ENCODE assay signal across 8 cellular contexts in genomic region chr18:6482198-6482977, GRCh38.
A peak's percentile ranks its signal among the peaks of the same experiment; 100 is the strongest.
DNase-seq lines count a peak whose midpoint lies in the region; ATAC-seq, FAIRE-seq and TF ChIP-seq lines count a peak whose summit lies in the region.

No MANE protein-coding gene starts in this region.

- H3K36me3 Mint-ChIP-seq in stimulated activated effector memory CD8-positive, alpha-beta T cell treated with anti-CD3 and anti-CD28 coated beads, Interleukin-12 subunit alpha, Interleukin-12 subunit beta, amount 100 ng/mL, for 72 hours, result no peaks in the 10 kb centered on the region

- no peaks in the 10 kb centered on the region for H3K4me1 ChIP-seq in ascending aorta

- no peaks in the 10 kb centered on the region for H3K36me3 ChIP-seq in ascending aorta

- H3K9me3 ChIP-seq in ascending aorta, result no peaks in the 10 kb centered on the region

- DNase-seq in AG04449 (ENCODE audit: low read depth, low spot score), result no peak
- DNase-seq in GM18507 (ENCODE audit: extremely low spot score, insufficient read length, low read depth), result peak; percentile 22
- DNase-seq in HuH-7 (ENCODE audit: low spot score), result peak; percentile 22
- peak in 1 of 2 donors; percentile 68 for DNase-seq in ascending aorta (ENCODE audit: low spot score in 2 of 2)
- DNase-seq in iPS-NIHi11 (ENCODE audit: low spot score), result peak; percentile 91
- no peak for DNase-seq in stimulated activated effector memory CD8-positive, alpha-beta T cell treated with anti-CD3 and anti-CD28 coated beads, Interleukin-12 subunit alpha, Interleukin-12 subunit beta, amount 100 ng/mL, for 72 hours (ENCODE audit: low spot score in 2 of 2)
- no peak for DNase-seq in inferior parietal cortex (ENCODE audit: extremely low spot score)
- DNase-seq in T-helper 2 cell, result no peak

- no peak overlapping the region for H3K27ac Mint-ChIP-seq in stimulated activated effector memory CD8-positive, alpha-beta T cell treated with anti-CD3 and anti-CD28 coated beads, Interleukin-12 subunit alpha, Interleukin-12 subunit beta, amount 100 ng/mL, for 72 hours

- H3K4me3 ChIP-seq in AG04449 (ENCODE audit: low read depth, low read length), result no peak overlapping the region
- H3K4me3 ChIP-seq in ascending aorta, result no peak overlapping the region

- POLR2A ChIA-PET in AG04449 (lab: Yijun Ruan, JAX), result no interaction called here

- TF ChIP-seq CTCF in AG04449 (IDR thresholded peaks at IDR 0.05; ENCODE audit: insufficient read depth, low read length, missing control alignments) (peak; percentile 64), ascending aorta (IDR thresholded peaks at IDR 0.05) (peak; percentile 31 to 36 (median 33))

- intact Hi-C loops in ascending aorta (cut with DNase I), result no loop called here

- ATAC-seq in stimulated activated effector memory CD8-positive, alpha-beta T cell treated with anti-CD3 and anti-CD28 coated beads, Interleukin-12 subunit alpha, Interleukin-12 subunit beta, amount 100 ng/mL, for 72 hours, result peak; percentile 55

- no peak overlapping the region for H3K4me3 Mint-ChIP-seq in stimulated activated effector memory CD8-positive, alpha-beta T cell treated with anti-CD3 and anti-CD28 coated beads, Interleukin-12 subunit alpha, Interleukin-12 subunit beta, amount 100 ng/mL, for 72 hours

- H3K4me1 Mint-ChIP-seq in stimulated activated effector memory CD8-positive, alpha-beta T cell treated with anti-CD3 and anti-CD28 coated beads, Interleukin-12 subunit alpha, Interleukin-12 subunit beta, amount 100 ng/mL, for 72 hours, result no peaks in the 10 kb centered on the region

- no peak overlapping the region for H3K27ac ChIP-seq in ascending aorta

- CTCF ChIA-PET in AG04449 (lab: Yijun Ruan, JAX), result no interaction called here

- no peak for FAIRE-seq in GM18507 (lab: Jason Lieb, UNC)

- H3K9me3 Mint-ChIP-seq in stimulated activated effector memory CD8-positive, alpha-beta T cell treated with anti-CD3 and anti-CD28 coated beads, Interleukin-12 subunit alpha, Interleukin-12 subunit beta, amount 100 ng/mL, for 72 hours, result peaks cover 13% of the 10 kb centered on the region

- no peaks in the 10 kb centered on the region for H3K27me3 ChIP-seq in ascending aorta

Comparison
In these comparisons a context has a peak if more than half of its experiments do, and no peak if none do; other contexts are left out.
1. DNase-seq: peak in GM18507 (single experiment), HuH-7 (single experiment) and iPS-NIHi11 (single experiment); none in AG04449 (single experiment), stimulated activated effector memory CD8-positive, alpha-beta T cell treated with anti-CD3 and anti-CD28 coated beads, Interleukin-12 subunit alpha, Interleukin-12 subunit beta, amount 100 ng/mL, for 72 hours (0 of 2), inferior parietal cortex (single experiment) and T-helper 2 cell (0 of 5).